ENCODE assay signal across 27 cellular contexts in genomic region chr11:87338046-87338639, GRCh38.
"Had no signal": no experiment of that assay in that cellular context is flagged by ENCODE, and none has a peak within 500 bp of the region (broad histone marks: within the 10 kb centered on the region; RNA-seq: fewer than 3 reads in every experiment).

No MANE protein-coding gene starts in this region.

- H3K36me3 ChIP-seq: lower lobe of right lung, pancreas, thyroid gland, upper lobe of right lung had no signal

- H3K4me3 ChIP-seq: body of pancreas, hepatocyte, lower lobe of right lung, mucosa of descending colon, pancreas, psoas muscle, thyroid gland, upper lobe of right lung had no signal

- H2AFZ ChIP-seq: hepatocyte had no signal

- DNase-seq: activated CD4-positive, alpha-beta memory T cell treated with anti-CD3 and anti-CD28 coated beads, Interleukin-2, amount 10 ng/mL, durations not matched to agents 7 days and 5 days; activated CD4-positive, alpha-beta T cell treated with anti-CD3 and anti-CD28 coated beads for 48 hours; activated gamma-delta T cell; activated naive CD4-positive, alpha-beta T cell treated with anti-CD3 and anti-CD28 coated beads, Interleukin-2, amount 50 U/mL, for 16 hours; activated naive CD8-positive, alpha-beta T cell treated with anti-CD3 and anti-CD28 coated beads, Interleukin-2, amount 50 U/mL, for 24 hours; anterior cingulate cortex; body of pancreas; effector CD4-positive, alpha-beta T cell; erythroblast; foreskin melanocyte; glutamatergic neuron; immature natural killer cell; lower lobe of right lung; mesendoderm; mucosa of descending colon; nephron progenitor cell; pancreas; psoas muscle; right cardiac atrium; stimulated activated CD4-positive, alpha-beta T cell treated with anti-CD3 and anti-CD28 coated beads, Interleukin-12 subunit alpha, Interleukin-12 subunit beta, amount 100 ng/mL, for 4 hours; stimulated activated CD4-positive, alpha-beta T cell treated with anti-CD3 and anti-CD28 coated beads, Interleukin-4, amount 100 ng/mL, for 4 hours; substantia nigra; T-helper 9 cell; thyroid gland; upper lobe of right lung had no signal

- H3K4me1 ChIP-seq: body of pancreas, lower lobe of right lung, pancreas, psoas muscle, thyroid gland, upper lobe of right lung had no signal

- H3K9me3 ChIP-seq: pancreas, thyroid gland, upper lobe of right lung had no signal

- FAIRE-seq: pancreas had no signal

- H3K27me3 ChIP-seq: body of pancreas, hepatocyte, pancreas, thyroid gland, upper lobe of right lung had no signal

- H3K4me2 ChIP-seq: hepatocyte had no signal

- H3K27ac ChIP-seq: body of pancreas, hepatocyte, lower lobe of right lung, pancreas, psoas muscle, thyroid gland, upper lobe of right lung had no signal

- ATAC-seq: activated naive CD8-positive, alpha-beta T cell treated with anti-CD3 and anti-CD28 coated beads, Interleukin-2, amount 50 U/mL, for 24 hours; body of pancreas; left lobe of liver; lower lobe of right lung; mucosa of descending colon; pancreas; psoas muscle; right cardiac atrium; upper lobe of right lung had no signal

- H3K79me2 ChIP-seq: hepatocyte had no signal
